ENCODE assay signal across 1 cellular context in the genomic region with DNA sequence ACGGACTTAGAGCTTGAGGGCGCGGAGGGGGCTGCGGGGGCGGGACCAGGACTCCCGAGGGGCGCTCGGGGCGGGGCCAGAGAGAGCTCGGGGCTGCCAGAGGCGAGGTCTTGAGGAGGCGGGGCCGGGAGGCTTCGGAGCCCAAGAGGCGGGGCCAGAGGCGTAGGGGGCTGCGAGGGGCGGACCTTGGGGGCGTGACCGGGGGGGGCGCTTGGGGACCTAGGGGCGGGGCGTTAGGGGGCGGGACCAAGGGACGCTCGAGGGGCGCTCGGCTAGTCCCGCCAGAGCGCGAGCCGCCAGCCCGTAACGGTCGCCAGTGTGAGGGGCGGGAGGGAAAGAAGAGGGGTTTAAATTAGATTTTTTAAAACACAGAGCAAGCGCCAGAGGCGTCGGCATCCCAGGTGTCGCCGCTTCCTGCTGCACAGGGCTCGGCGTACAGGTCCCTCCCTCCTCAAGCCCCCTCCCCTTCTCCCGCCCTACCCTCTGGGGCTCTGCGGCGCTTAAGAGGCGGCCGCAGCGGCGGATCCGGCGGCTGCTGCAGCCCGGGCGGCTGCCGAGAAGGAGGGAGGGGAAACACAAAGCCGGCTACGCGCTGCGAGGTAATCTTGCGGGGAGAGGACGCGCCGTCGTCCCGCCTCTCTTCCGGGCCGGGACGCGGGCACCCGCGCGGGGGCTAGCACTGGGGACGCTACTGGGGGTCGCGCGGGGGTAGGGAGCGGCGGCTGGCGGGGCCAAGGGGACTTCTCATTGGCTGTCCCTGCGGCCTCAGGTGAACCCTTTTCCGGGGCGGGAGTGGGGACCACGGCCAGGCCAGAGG.
TF ChIP-seq lines count a peak whose summit lies in the region.

A gene with protein sequence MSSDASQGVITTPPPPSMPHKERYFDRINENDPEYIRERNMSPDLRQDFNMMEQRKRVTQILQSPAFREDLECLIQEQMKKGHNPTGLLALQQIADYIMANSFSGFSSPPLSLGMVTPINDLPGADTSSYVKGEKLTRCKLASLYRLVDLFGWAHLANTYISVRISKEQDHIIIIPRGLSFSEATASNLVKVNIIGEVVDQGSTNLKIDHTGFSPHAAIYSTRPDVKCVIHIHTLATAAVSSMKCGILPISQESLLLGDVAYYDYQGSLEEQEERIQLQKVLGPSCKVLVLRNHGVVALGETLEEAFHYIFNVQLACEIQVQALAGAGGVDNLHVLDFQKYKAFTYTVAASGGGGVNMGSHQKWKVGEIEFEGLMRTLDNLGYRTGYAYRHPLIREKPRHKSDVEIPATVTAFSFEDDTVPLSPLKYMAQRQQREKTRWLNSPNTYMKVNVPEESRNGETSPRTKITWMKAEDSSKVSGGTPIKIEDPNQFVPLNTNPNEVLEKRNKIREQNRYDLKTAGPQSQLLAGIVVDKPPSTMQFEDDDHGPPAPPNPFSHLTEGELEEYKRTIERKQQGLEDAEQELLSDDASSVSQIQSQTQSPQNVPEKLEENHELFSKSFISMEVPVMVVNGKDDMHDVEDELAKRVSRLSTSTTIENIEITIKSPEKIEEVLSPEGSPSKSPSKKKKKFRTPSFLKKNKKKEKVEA (plus strand): TSS at position 284 of the 817 bp plus-strand sequence. CDS start 92,670 bp downstream, outside the sequence.

TF ChIP-seq in HepG2, 621 proteins besides CTCF, POLR2A, EP300 and RAD21 (continued from another document and continues in another):
- no peak for TF ChIP-seq SMAD9 (CRISPR knock-in tag; IDR thresholded peaks at IDR 0.05)
- no peak for TF ChIP-seq ZC3H4 (CRISPR knock-in tag; IDR thresholded peaks at IDR 0.05; ENCODE audit: borderline replicate concordance)
- TF ChIP-seq ZNF724P (CRISPR knock-in tag; IDR thresholded peaks at IDR 0.05; ENCODE audit: borderline replicate concordance): no peak
- no peak for TF ChIP-seq SMARCC2 (IDR thresholded peaks at IDR 0.05)
- TF ChIP-seq RFX5 (IDR thresholded peaks at IDR 0.05; ENCODE audit: low read depth, low read length): no peak
- TF ChIP-seq JDP2 (CRISPR knock-in tag; IDR thresholded peaks at IDR 0.05; ENCODE audit: borderline replicate concordance): no peak
- TF ChIP-seq EEA1 (CRISPR knock-in tag; IDR thresholded peaks at IDR 0.05; ENCODE audit: borderline replicate concordance): no peak; the same call in 1 of the 2 replicates
- TF ChIP-seq ZNF335 (CRISPR knock-in tag; IDR thresholded peaks at IDR 0.05): no peak
- TF ChIP-seq SMYD3 (CRISPR knock-in tag; IDR thresholded peaks at IDR 0.05): no peak
- no peak for TF ChIP-seq MXD4 (CRISPR knock-in tag; IDR thresholded peaks at IDR 0.05)
- TF ChIP-seq RARA (CRISPR knock-in tag; IDR thresholded peaks at IDR 0.05): no peak; the same call in 1 of the 2 replicates
- TF ChIP-seq ATAD3A (CRISPR knock-in tag; IDR thresholded peaks at IDR 0.05): no peak
- TF ChIP-seq XRCC5 (optimal IDR thresholded peaks at IDR 0.05; ENCODE audit: low read length): peak; percentile 15
- TF ChIP-seq ZNF7 (CRISPR knock-in tag; IDR thresholded peaks at IDR 0.05): no peak
- no peak for TF ChIP-seq ZNF253 (CRISPR knock-in tag; IDR thresholded peaks at IDR 0.05; ENCODE audit: borderline replicate concordance)
- TF ChIP-seq, protein P1, sequence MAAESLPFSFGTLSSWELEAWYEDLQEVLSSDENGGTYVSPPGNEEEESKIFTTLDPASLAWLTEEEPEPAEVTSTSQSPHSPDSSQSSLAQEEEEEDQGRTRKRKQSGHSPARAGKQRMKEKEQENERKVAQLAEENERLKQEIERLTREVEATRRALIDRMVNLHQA (CRISPR knock-in tag; IDR thresholded peaks at IDR 0.05): no peak
- TF ChIP-seq ZNF629 (CRISPR knock-in tag; conservative IDR thresholded peaks at IDR 0.05): no peak
- no peak for TF ChIP-seq SMARCE1 (IDR thresholded peaks at IDR 0.05; ENCODE audit: borderline replicate concordance)
- TF ChIP-seq, protein P2, sequence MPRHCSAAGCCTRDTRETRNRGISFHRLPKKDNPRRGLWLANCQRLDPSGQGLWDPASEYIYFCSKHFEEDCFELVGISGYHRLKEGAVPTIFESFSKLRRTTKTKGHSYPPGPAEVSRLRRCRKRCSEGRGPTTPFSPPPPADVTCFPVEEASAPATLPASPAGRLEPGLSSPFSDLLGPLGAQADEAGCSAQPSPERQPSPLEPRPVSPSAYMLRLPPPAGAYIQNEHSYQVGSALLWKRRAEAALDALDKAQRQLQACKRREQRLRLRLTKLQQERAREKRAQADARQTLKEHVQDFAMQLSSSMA (CRISPR knock-in tag; IDR thresholded peaks at IDR 0.05): no peak
- TF ChIP-seq, protein P3, sequence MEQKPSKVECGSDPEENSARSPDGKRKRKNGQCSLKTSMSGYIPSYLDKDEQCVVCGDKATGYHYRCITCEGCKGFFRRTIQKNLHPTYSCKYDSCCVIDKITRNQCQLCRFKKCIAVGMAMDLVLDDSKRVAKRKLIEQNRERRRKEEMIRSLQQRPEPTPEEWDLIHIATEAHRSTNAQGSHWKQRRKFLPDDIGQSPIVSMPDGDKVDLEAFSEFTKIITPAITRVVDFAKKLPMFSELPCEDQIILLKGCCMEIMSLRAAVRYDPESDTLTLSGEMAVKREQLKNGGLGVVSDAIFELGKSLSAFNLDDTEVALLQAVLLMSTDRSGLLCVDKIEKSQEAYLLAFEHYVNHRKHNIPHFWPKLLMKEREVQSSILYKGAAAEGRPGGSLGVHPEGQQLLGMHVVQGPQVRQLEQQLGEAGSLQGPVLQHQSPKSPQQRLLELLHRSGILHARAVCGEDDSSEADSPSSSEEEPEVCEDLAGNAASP (CRISPR knock-in tag; IDR thresholded peaks at IDR 0.05; ENCODE audit: borderline replicate concordance): peak; percentile 83
- TF ChIP-seq MEIS1 (CRISPR knock-in tag; IDR thresholded peaks at IDR 0.05; ENCODE audit: borderline replicate concordance): no peak
- no peak for TF ChIP-seq TOE1 (CRISPR knock-in tag; IDR thresholded peaks at IDR 0.05)
- no peak for TF ChIP-seq ZFP37 (CRISPR knock-in tag; IDR thresholded peaks at IDR 0.05; ENCODE audit: borderline replicate concordance)
- TF ChIP-seq RFXANK (CRISPR knock-in tag; IDR thresholded peaks at IDR 0.05): no peak
- TF ChIP-seq, protein P4, sequence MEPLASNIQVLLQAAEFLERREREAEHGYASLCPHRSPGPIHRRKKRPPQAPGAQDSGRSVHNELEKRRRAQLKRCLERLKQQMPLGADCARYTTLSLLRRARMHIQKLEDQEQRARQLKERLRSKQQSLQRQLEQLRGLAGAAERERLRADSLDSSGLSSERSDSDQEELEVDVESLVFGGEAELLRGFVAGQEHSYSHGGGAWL (CRISPR knock-in tag; IDR thresholded peaks at IDR 0.05): no peak
- TF ChIP-seq PTBP1 (IDR thresholded peaks at IDR 0.05; ENCODE audit: low read depth, low read length, poor library complexity, severe bottlenecking): no peak
- TF ChIP-seq MED13 (CRISPR knock-in tag; IDR thresholded peaks at IDR 0.05): no peak; the same call in 1 of the 2 replicates
- TF ChIP-seq, protein P5, sequence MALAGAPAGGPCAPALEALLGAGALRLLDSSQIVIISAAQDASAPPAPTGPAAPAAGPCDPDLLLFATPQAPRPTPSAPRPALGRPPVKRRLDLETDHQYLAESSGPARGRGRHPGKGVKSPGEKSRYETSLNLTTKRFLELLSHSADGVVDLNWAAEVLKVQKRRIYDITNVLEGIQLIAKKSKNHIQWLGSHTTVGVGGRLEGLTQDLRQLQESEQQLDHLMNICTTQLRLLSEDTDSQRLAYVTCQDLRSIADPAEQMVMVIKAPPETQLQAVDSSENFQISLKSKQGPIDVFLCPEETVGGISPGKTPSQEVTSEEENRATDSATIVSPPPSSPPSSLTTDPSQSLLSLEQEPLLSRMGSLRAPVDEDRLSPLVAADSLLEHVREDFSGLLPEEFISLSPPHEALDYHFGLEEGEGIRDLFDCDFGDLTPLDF (CRISPR knock-in tag; IDR thresholded peaks at IDR 0.05): 0 out of 2 replicates have a peak, but pooled peaks have one; percentile 32
- no peak for TF ChIP-seq TCF7L2 (IDR thresholded peaks at IDR 0.05; ENCODE audit: low read depth, low read length)
- TF ChIP-seq, protein P6, sequence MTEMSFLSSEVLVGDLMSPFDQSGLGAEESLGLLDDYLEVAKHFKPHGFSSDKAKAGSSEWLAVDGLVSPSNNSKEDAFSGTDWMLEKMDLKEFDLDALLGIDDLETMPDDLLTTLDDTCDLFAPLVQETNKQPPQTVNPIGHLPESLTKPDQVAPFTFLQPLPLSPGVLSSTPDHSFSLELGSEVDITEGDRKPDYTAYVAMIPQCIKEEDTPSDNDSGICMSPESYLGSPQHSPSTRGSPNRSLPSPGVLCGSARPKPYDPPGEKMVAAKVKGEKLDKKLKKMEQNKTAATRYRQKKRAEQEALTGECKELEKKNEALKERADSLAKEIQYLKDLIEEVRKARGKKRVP (CRISPR knock-in tag; IDR thresholded peaks at IDR 0.05): no peak
- no peak for TF ChIP-seq ZNF589 (CRISPR knock-in tag; conservative IDR thresholded peaks at IDR 0.05)
- TF ChIP-seq TAF1 (CRISPR knock-in tag; IDR thresholded peaks at IDR 0.05): peak; percentile 54
- no peak for TF ChIP-seq ZSCAN22 (CRISPR knock-in tag; IDR thresholded peaks at IDR 0.05)
- TF ChIP-seq HIVEP1 (CRISPR knock-in tag; IDR thresholded peaks at IDR 0.05): 0 out of 2 replicates have a peak, but pooled peaks have one; percentile 15
- TF ChIP-seq ZNF564 (CRISPR knock-in tag; IDR thresholded peaks at IDR 0.05): peak; percentile 75; the same call in 1 of the 2 replicates
- TF ChIP-seq ZNF10 (CRISPR knock-in tag; IDR thresholded peaks at IDR 0.05; ENCODE audit: borderline replicate concordance, low read depth): no peak
- TF ChIP-seq EZH2 (conservative IDR thresholded peaks at IDR 0.05; ENCODE audit: low read depth, low read length): no peak
- TF ChIP-seq ZNF777 (CRISPR knock-in tag; IDR thresholded peaks at IDR 0.05): peak; percentile 16
- TF ChIP-seq, protein P7, sequence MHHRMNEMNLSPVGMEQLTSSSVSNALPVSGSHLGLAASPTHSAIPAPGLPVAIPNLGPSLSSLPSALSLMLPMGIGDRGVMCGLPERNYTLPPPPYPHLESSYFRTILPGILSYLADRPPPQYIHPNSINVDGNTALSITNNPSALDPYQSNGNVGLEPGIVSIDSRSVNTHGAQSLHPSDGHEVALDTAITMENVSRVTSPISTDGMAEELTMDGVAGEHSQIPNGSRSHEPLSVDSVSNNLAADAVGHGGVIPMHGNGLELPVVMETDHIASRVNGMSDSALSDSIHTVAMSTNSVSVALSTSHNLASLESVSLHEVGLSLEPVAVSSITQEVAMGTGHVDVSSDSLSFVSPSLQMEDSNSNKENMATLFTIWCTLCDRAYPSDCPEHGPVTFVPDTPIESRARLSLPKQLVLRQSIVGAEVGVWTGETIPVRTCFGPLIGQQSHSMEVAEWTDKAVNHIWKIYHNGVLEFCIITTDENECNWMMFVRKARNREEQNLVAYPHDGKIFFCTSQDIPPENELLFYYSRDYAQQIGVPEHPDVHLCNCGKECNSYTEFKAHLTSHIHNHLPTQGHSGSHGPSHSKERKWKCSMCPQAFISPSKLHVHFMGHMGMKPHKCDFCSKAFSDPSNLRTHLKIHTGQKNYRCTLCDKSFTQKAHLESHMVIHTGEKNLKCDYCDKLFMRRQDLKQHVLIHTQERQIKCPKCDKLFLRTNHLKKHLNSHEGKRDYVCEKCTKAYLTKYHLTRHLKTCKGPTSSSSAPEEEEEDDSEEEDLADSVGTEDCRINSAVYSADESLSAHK (CRISPR knock-in tag; IDR thresholded peaks at IDR 0.05; ENCODE audit: borderline replicate concordance): no peak
- TF ChIP-seq, protein P8, sequence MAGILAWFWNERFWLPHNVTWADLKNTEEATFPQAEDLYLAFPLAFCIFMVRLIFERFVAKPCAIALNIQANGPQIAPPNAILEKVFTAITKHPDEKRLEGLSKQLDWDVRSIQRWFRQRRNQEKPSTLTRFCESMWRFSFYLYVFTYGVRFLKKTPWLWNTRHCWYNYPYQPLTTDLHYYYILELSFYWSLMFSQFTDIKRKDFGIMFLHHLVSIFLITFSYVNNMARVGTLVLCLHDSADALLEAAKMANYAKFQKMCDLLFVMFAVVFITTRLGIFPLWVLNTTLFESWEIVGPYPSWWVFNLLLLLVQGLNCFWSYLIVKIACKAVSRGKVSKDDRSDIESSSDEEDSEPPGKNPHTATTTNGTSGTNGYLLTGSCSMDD (CRISPR knock-in tag; IDR thresholded peaks at IDR 0.05): no peak
- TF ChIP-seq ZNF484 (CRISPR knock-in tag; IDR thresholded peaks at IDR 0.05; ENCODE audit: borderline replicate concordance, low read depth): no peak
- TF ChIP-seq STAG1 (CRISPR knock-in tag; IDR thresholded peaks at IDR 0.05): no peak
- TF ChIP-seq, protein P9, sequence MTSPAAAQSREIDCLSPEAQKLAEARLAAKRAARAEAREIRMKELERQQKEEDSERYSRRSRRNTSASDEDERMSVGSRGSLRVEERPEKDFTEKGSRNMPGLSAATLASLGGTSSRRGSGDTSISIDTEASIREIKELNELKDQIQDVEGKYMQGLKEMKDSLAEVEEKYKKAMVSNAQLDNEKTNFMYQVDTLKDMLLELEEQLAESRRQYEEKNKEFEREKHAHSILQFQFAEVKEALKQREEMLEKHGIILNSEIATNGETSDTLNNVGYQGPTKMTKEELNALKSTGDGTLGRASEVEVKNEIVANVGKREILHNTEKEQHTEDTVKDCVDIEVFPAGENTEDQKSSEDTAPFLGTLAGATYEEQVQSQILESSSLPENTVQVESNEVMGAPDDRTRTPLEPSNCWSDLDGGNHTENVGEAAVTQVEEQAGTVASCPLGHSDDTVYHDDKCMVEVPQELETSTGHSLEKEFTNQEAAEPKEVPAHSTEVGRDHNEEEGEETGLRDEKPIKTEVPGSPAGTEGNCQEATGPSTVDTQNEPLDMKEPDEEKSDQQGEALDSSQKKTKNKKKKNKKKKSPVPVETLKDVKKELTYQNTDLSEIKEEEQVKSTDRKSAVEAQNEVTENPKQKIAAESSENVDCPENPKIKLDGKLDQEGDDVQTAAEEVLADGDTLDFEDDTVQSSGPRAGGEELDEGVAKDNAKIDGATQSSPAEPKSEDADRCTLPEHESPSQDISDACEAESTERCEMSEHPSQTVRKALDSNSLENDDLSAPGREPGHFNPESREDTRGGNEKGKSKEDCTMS (CRISPR knock-in tag; conservative IDR thresholded peaks at IDR 0.05): no peak
- TF ChIP-seq, protein P10, sequence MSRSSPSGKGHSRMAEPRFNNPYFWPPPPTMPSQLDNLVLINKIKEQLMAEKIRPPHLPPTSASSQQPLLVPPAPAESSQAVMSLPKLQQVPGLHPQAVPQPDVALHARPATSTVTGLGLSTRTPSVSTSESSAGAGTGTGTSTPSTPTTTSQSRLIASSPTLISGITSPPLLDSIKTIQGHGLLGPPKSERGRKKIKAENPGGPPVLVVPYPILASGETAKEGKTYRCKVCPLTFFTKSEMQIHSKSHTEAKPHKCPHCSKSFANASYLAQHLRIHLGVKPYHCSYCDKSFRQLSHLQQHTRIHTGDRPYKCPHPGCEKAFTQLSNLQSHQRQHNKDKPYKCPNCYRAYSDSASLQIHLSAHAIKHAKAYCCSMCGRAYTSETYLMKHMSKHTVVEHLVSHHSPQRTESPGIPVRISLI (CRISPR knock-in tag; IDR thresholded peaks at IDR 0.05; ENCODE audit: borderline replicate concordance): no peak
- TF ChIP-seq ZNF326 (CRISPR knock-in tag; IDR thresholded peaks at IDR 0.05; ENCODE audit: borderline replicate concordance): no peak
- TF ChIP-seq YEATS4 (CRISPR knock-in tag; IDR thresholded peaks at IDR 0.05; ENCODE audit: borderline replicate concordance): no peak; the same call in 1 of the 2 replicates
- peak; percentile 21; the same call in 1 of the 2 replicates for TF ChIP-seq ERF (CRISPR knock-in tag; IDR thresholded peaks at IDR 0.05)
